ENCODE assay signal across 9 cellular contexts in the genomic region with DNA sequence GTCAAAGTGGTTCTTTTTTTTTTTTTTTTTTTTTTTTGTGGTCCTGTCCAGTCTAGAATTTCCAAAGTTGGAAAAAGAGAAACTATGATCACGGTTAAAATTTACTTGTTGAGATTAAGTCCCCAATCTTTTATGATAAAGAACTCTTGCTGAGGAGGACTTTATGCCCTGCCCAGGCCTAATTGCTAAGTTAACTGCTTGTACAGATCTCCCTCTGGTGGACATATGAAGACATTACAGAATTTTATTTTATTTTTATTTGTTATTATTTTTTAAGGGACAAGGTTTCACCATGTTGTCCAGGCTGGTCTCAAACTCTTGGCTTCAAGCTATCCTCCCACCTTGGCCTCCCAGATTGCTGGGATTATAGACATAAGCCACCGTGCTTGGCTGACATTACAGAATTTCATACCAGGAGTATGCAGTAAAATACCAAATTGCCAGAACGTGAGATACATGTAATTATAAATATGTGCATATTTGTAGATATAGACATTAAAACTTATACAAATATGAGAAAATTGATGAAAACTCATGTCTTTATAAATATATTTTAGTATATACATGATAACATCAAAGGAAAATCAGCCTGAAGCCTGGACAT.
DNase-seq lines count a peak whose midpoint lies in the region; ATAC-seq and TF ChIP-seq lines count a peak whose summit lies in the region.
"Had no signal": no experiment of that assay in that cellular context is flagged by ENCODE, and none has a peak within 500 bp of the region (broad histone marks: within the 10 kb centered on the region; RNA-seq: fewer than 3 reads in every experiment).

No MANE protein-coding gene starts in this region.

- no peak for DNase-seq in activated naive CD8-positive, alpha-beta T cell treated with anti-CD3 and anti-CD28 coated beads, Interleukin-2, amount 10 ng/mL, durations not matched to agents 7 days and 5 days
- DNase-seq in activated naive CD8-positive, alpha-beta T cell treated with anti-CD3 and anti-CD28 coated beads for 36 hours: no peak
- peak; percentile 73 for DNase-seq in NCI-H345 treated with DMSO at 0.1 percent for 48 hours (lab: John Stamatoyannopoulos, UW; ENCODE audit: unreplicated experiment)
- peak; percentile 22 to 35 (median 34) for DNase-seq in body of pancreas
- DNase-seq in kidney glomerular epithelial cell (lab: John Stamatoyannopoulos, UW): peak; percentile 35
- no peak for DNase-seq in upper lobe of left lung

- H3K9me3 ChIP-seq in body of pancreas: no peaks in the 10 kb centered on the region
- no peaks in the 10 kb centered on the region for H3K9me3 ChIP-seq in upper lobe of left lung

- no peaks in the 10 kb centered on the region for H3K36me3 Mint-ChIP-seq in activated naive CD8-positive, alpha-beta T cell treated with anti-CD3 and anti-CD28 coated beads, Interleukin-2, amount 10 ng/mL, durations not matched to agents 7 days and 5 days
- no peaks in the 10 kb centered on the region for H3K36me3 Mint-ChIP-seq in activated naive CD8-positive, alpha-beta T cell treated with anti-CD3 and anti-CD28 coated beads for 36 hours
- H3K36me3 Mint-ChIP-seq: activated naive CD8-positive, alpha-beta T cell had no signal

- peak; percentile 30 for ATAC-seq in activated naive CD8-positive, alpha-beta T cell treated with anti-CD3 and anti-CD28 coated beads, Interleukin-2, amount 10 ng/mL, durations not matched to agents 7 days and 5 days (ENCODE audit: low read depth)
- ATAC-seq in HG03060 (IDR thresholded peaks at IDR 0.05; ENCODE audit: low read depth, unreplicated experiment): peak; percentile 42
- peak; percentile 73 for ATAC-seq in body of pancreas
- ATAC-seq in upper lobe of left lung (ENCODE audit: low FRiP score in 2 of 2): peak in 1 of 2 donors; percentile 69
- ATAC-seq in GM18519 (IDR thresholded peaks at IDR 0.05; ENCODE audit: low FRiP score, unreplicated experiment): no peak

- POLR2A ChIA-PET in activated naive CD8-positive, alpha-beta T cell treated with anti-CD3 and anti-CD28 coated beads, Interleukin-2, amount 10 ng/mL, durations not matched to agents 7 days and 5 days (lab: Charles Lee): no interaction called here

- TF ChIP-seq EP300 in upper lobe of left lung (IDR thresholded peaks at IDR 0.05): no peak

- H3K4me1 ChIP-seq in body of pancreas (no peaks in the 10 kb centered on the region), upper lobe of left lung (no peaks in the 10 kb centered on the region)

- H3K36me3 ChIP-seq in body of pancreas (replicated peaks in 1 of 2; ENCODE audit: insufficient read depth in 1 of 2, low read depth in 2 of 2) (no peaks in the 10 kb centered on the region), upper lobe of left lung (no peaks in the 10 kb centered on the region)

- TF ChIP-seq CTCF in body of pancreas (IDR thresholded peaks at IDR 0.05) (peak; percentile 53 to 80 (median 74)), upper lobe of left lung (IDR thresholded peaks at IDR 0.05) (peak; percentile 35 to 68 (median 52))

- no peaks in the 10 kb centered on the region for H3K9me3 Mint-ChIP-seq in activated naive CD8-positive, alpha-beta T cell treated with anti-CD3 and anti-CD28 coated beads, Interleukin-2, amount 10 ng/mL, durations not matched to agents 7 days and 5 days
- no peaks in the 10 kb centered on the region for H3K9me3 Mint-ChIP-seq in activated naive CD8-positive, alpha-beta T cell treated with anti-CD3 and anti-CD28 coated beads for 36 hours

- intact Hi-C loops in body of pancreas (cut with DNase I): loop anchor here (10.0 kb wide), 1 partner anchor 418 kb away; no protein-coding TSS in a partner anchor

- no peak overlapping the region for H3K4me3 ChIP-seq in body of pancreas
- H3K4me3 ChIP-seq in upper lobe of left lung: no peak overlapping the region

- H3K4me3 Mint-ChIP-seq in activated naive CD8-positive, alpha-beta T cell treated with anti-CD3 and anti-CD28 coated beads, Interleukin-2, amount 10 ng/mL, durations not matched to agents 7 days and 5 days: no peak overlapping the region
- no peak overlapping the region for H3K4me3 Mint-ChIP-seq in activated naive CD8-positive, alpha-beta T cell treated with anti-CD3 and anti-CD28 coated beads for 36 hours
- H3K4me3 Mint-ChIP-seq: activated naive CD8-positive, alpha-beta T cell had no signal

- H3K27me3 Mint-ChIP-seq in activated naive CD8-positive, alpha-beta T cell treated with anti-CD3 and anti-CD28 coated beads, Interleukin-2, amount 10 ng/mL, durations not matched to agents 7 days and 5 days: peaks cover 8% of the 10 kb centered on the region
- peaks cover 12% of the 10 kb centered on the region for H3K27me3 Mint-ChIP-seq in activated naive CD8-positive, alpha-beta T cell treated with anti-CD3 and anti-CD28 coated beads for 36 hours

- TF ChIP-seq POLR2A in body of pancreas (IDR thresholded peaks at IDR 0.05): no peak
- TF ChIP-seq POLR2A in upper lobe of left lung (IDR thresholded peaks at IDR 0.05): no peak

- H3K27me3 ChIP-seq in body of pancreas (no peaks in the 10 kb centered on the region), upper lobe of left lung (no peaks in the 10 kb centered on the region)

- 10 to 25% methylated on average over 3 of the region's 3 CpGs for WGBS in body of pancreas, 2 donors
- WGBS in upper lobe of left lung, 2 donors: 27 to 28% methylated on average over 3 of the region's 3 CpGs

- H3K4me1 Mint-ChIP-seq in activated naive CD8-positive, alpha-beta T cell treated with anti-CD3 and anti-CD28 coated beads, Interleukin-2, amount 10 ng/mL, durations not matched to agents 7 days and 5 days: no peaks in the 10 kb centered on the region
- no peaks in the 10 kb centered on the region for H3K4me1 Mint-ChIP-seq in activated naive CD8-positive, alpha-beta T cell treated with anti-CD3 and anti-CD28 coated beads for 36 hours

- H3K27ac Mint-ChIP-seq in activated naive CD8-positive, alpha-beta T cell treated with anti-CD3 and anti-CD28 coated beads, Interleukin-2, amount 10 ng/mL, durations not matched to agents 7 days and 5 days: no peak overlapping the region
- no peak overlapping the region for H3K27ac Mint-ChIP-seq in activated naive CD8-positive, alpha-beta T cell treated with anti-CD3 and anti-CD28 coated beads for 36 hours
- H3K27ac Mint-ChIP-seq: activated naive CD8-positive, alpha-beta T cell had no signal

- no peak overlapping the region for H3K27ac ChIP-seq in body of pancreas
- H3K27ac ChIP-seq in upper lobe of left lung: no peak overlapping the region

Comparison
In these comparisons a context has a peak if more than half of its experiments do, and no peak if none do; other contexts are left out.
1. DNase-seq: peak in NCI-H345 treated with DMSO at 0.1 percent for 48 hours (single experiment), body of pancreas (4 of 4) and kidney glomerular epithelial cell (single experiment); none in activated naive CD8-positive, alpha-beta T cell treated with anti-CD3 and anti-CD28 coated beads, Interleukin-2, amount 10 ng/mL, durations not matched to agents 7 days and 5 days (single experiment), activated naive CD8-positive, alpha-beta T cell treated with anti-CD3 and anti-CD28 coated beads for 36 hours (single experiment) and upper lobe of left lung (0 of 2).